In the genomic region with DNA sequence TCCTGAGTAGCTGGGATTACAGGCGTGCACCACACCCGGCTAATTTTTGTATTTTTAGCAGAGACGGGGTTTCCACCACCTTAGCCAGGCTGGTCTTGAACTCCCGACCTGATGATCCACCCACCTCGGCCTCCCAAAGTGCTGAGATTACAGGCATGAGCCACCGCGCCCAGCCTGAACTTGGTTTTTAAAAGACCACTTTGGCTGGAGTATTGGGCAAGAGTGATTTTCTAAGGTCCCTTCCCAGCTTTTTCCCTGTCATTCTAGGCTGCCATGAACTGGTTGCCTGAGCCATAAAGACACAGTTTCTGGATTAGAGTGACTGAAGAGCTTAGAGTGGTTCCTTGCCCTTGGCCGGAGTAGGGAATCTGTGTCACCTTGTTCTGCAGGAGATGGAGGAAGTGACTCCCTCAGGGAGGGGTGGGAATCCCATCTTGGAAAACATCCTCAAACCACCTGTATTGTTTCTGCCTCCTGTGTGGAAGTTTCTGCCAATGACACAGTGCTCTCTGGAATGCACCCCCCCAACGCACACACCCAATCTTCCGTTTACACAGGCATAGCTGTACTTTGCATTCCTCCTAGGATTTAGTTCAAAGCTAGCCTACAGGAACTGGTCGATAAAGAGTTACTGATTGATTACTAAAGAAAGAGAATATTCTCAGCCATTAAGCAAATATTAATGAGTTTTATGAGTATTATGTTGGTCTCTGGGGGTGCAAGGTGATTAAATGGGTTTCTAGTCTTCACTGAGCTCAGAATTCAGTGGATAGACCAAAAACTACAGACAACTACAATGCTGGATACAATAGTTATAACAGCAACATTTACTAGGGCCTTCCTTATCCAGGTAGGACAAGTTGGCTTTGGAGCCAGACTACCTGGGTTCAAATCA, we compare ENCODE assay signal across 1 cellular context.
TF ChIP-seq lines count a peak whose summit lies in the region.

No MANE protein-coding gene starts in this region.

TF ChIP-seq in HepG2, 621 proteins besides CTCF, POLR2A, EP300 and RAD21 (continued from another document and continues in another):
- TF ChIP-seq, protein P1, sequence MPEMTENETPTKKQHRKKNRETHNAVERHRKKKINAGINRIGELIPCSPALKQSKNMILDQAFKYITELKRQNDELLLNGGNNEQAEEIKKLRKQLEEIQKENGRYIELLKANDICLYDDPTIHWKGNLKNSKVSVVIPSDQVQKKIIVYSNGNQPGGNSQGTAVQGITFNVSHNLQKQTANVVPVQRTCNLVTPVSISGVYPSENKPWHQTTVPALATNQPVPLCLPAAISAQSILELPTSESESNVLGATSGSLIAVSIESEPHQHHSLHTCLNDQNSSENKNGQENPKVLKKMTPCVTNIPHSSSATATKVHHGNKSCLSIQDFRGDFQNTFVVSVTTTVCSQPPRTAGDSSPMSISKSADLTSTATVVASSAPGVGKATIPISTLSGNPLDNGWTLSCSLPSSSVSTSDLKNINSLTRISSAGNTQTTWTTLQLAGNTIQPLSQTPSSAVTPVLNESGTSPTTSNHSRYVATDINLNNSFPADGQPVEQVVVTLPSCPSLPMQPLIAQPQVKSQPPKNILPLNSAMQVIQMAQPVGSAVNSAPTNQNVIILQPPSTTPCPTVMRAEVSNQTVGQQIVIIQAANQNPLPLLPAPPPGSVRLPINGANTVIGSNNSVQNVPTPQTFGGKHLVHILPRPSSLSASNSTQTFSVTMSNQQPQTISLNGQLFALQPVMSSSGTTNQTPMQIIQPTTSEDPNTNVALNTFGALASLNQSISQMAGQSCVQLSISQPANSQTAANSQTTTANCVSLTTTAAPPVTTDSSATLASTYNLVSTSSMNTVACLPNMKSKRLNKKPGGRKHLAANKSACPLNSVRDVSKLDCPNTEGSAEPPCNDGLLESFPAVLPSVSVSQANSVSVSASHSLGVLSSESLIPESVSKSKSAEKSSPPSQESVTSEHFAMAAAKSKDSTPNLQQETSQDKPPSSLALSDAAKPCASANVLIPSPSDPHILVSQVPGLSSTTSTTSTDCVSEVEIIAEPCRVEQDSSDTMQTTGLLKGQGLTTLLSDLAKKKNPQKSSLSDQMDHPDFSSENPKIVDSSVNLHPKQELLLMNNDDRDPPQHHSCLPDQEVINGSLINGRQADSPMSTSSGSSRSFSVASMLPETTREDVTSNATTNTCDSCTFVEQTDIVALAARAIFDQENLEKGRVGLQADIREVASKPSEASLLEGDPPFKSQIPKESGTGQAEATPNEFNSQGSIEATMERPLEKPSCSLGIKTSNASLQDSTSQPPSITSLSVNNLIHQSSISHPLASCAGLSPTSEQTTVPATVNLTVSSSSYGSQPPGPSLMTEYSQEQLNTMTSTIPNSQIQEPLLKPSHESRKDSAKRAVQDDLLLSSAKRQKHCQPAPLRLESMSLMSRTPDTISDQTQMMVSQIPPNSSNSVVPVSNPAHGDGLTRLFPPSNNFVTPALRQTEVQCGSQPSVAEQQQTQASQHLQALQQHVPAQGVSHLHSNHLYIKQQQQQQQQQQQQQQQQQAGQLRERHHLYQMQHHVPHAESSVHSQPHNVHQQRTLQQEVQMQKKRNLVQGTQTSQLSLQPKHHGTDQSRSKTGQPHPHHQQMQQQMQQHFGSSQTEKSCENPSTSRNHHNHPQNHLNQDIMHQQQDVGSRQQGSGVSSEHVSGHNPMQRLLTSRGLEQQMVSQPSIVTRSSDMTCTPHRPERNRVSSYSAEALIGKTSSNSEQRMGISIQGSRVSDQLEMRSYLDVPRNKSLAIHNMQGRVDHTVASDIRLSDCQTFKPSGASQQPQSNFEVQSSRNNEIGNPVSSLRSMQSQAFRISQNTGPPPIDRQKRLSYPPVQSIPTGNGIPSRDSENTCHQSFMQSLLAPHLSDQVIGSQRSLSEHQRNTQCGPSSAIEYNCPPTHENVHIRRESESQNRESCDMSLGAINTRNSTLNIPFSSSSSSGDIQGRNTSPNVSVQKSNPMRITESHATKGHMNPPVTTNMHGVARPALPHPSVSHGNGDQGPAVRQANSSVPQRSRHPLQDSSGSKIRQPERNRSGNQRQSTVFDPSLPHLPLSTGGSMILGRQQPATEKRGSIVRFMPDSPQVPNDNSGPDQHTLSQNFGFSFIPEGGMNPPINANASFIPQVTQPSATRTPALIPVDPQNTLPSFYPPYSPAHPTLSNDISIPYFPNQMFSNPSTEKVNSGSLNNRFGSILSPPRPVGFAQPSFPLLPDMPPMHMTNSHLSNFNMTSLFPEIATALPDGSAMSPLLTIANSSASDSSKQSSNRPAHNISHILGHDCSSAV (CRISPR knock-in tag; IDR thresholded peaks at IDR 0.05; ENCODE audit: borderline replicate concordance), result 0 out of 2 replicates have a peak, but pooled peaks have one; percentile 75
- TF ChIP-seq KDM3A (CRISPR knock-in tag; IDR thresholded peaks at IDR 0.05; ENCODE audit: low read depth) (peak; percentile 99), DPF2 (CRISPR knock-in tag; IDR thresholded peaks at IDR 0.05; ENCODE audit: borderline replicate concordance, low read depth) (peak; percentile 100), ZNF33A (CRISPR knock-in tag; IDR thresholded peaks at IDR 0.05; ENCODE audit: borderline replicate concordance) (no peak), ZNF850 (CRISPR knock-in tag; conservative IDR thresholded peaks at IDR 0.05) (no peak), MATR3 (CRISPR knock-in tag; IDR thresholded peaks at IDR 0.05) (no peak), ZSCAN9 (CRISPR knock-in tag; IDR thresholded peaks at IDR 0.05; ENCODE audit: borderline replicate concordance) (peak; percentile 99), ZNF713 (CRISPR knock-in tag; IDR thresholded peaks at IDR 0.05) (peak; percentile 71; the same call in 1 of the 2 replicates), KMT2B (CRISPR knock-in tag; IDR thresholded peaks at IDR 0.05) (peak; percentile 76), ZNF883 (CRISPR knock-in tag; IDR thresholded peaks at IDR 0.05; ENCODE audit: not compliant biosample characterization) (peak; percentile 69), FLYWCH1 (CRISPR knock-in tag; IDR thresholded peaks at IDR 0.05) (no peak), GFI1 (CRISPR knock-in tag; IDR thresholded peaks at IDR 0.05; ENCODE audit: borderline replicate concordance) (peak; percentile 98), SETDB1 (CRISPR knock-in tag; IDR thresholded peaks at IDR 0.05; ENCODE audit: borderline replicate concordance) (no peak), ZNF160 (CRISPR knock-in tag; IDR thresholded peaks at IDR 0.05) (peak; percentile 95), CHD4 (IDR thresholded peaks at IDR 0.05; ENCODE audit: borderline replicate concordance, low read length) (0 out of 2 replicates have a peak, but pooled peaks have one; percentile 61), ARHGAP35 (CRISPR knock-in tag; IDR thresholded peaks at IDR 0.05; ENCODE audit: borderline replicate concordance) (peak; percentile 95; the same call in 1 of the 2 replicates), TARDBP (CRISPR knock-in tag; IDR thresholded peaks at IDR 0.05) (peak; percentile 100), ZNF513 (CRISPR knock-in tag; conservative IDR thresholded peaks at IDR 0.05) (no peak), KAT7 (CRISPR knock-in tag; IDR thresholded peaks at IDR 0.05; ENCODE audit: borderline replicate concordance) (peak; percentile 94), CCDC6 (CRISPR knock-in tag; IDR thresholded peaks at IDR 0.05) (peak; percentile 99), ZNF260 (CRISPR knock-in tag; IDR thresholded peaks at IDR 0.05; ENCODE audit: borderline replicate concordance, low read depth) (no peak), HOXA9 (CRISPR knock-in tag; IDR thresholded peaks at IDR 0.05; ENCODE audit: borderline replicate concordance) (0 out of 2 replicates have a peak, but pooled peaks have one; percentile 64), ZNF496 (CRISPR knock-in tag; IDR thresholded peaks at IDR 0.05; ENCODE audit: insufficient replicate concordance) (no peak), RBFOX2 (IDR thresholded peaks at IDR 0.05; ENCODE audit: low read depth, low read length) (peak; percentile 4; the same call in 1 of the 2 replicates), ZBTB39 (CRISPR knock-in tag; IDR thresholded peaks at IDR 0.05) (peak; percentile 99), HMGA1 (CRISPR knock-in tag; conservative IDR thresholded peaks at IDR 0.05) (no peak), MZF1 (CRISPR knock-in tag; IDR thresholded peaks at IDR 0.05; ENCODE audit: borderline replicate concordance) (no peak), PHF5A (CRISPR knock-in tag; IDR thresholded peaks at IDR 0.05; ENCODE audit: low read depth, unreplicated experiment) (peak; percentile 99), NFKB2 (CRISPR knock-in tag; IDR thresholded peaks at IDR 0.05; ENCODE audit: borderline replicate concordance) (no peak), MEIS2 (CRISPR knock-in tag; IDR thresholded peaks at IDR 0.05) (peak; percentile 98), CCAR2 (optimal IDR thresholded peaks at IDR 0.05; ENCODE audit: low read depth, low read length) (peak; percentile 56)
- TF ChIP-seq, protein P2, sequence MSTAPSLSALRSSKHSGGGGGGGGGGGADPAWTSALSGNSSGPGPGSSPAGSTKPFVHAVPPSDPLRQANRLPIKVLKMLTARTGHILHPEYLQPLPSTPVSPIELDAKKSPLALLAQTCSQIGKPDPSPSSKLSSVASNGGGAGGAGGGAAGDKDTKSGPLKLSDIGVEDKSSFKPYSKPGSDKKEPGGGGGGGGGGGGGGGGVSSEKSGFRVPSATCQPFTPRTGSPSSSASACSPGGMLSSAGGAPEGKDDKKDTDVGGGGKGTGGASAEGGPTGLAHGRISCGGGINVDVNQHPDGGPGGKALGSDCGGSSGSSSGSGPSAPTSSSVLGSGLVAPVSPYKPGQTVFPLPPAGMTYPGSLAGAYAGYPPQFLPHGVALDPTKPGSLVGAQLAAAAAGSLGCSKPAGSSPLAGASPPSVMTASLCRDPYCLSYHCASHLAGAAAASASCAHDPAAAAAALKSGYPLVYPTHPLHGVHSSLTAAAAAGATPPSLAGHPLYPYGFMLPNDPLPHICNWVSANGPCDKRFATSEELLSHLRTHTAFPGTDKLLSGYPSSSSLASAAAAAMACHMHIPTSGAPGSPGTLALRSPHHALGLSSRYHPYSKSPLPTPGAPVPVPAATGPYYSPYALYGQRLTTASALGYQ (CRISPR knock-in tag; IDR thresholded peaks at IDR 0.05), result peak; percentile 100
- TF ChIP-seq, protein P3, sequence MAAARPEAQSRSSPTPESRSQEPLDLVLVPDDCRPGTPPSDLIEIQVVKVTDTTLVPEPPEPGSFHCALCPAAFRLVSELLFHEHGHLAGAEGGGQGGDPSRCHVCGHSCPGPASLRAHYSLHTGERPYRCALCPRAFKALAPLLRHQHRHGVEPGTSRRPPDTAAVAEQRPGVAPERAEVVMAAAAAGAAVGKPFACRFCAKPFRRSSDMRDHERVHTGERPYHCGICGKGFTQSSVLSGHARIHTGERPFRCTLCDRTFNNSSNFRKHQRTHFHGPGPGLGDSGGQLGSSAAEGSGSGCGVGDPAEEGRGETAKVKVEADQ (CRISPR knock-in tag; IDR thresholded peaks at IDR 0.05; ENCODE audit: borderline replicate concordance), result peak; percentile 98
- TF ChIP-seq, protein P4, sequence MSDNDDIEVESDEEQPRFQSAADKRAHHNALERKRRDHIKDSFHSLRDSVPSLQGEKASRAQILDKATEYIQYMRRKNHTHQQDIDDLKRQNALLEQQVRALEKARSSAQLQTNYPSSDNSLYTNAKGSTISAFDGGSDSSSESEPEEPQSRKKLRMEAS (IDR thresholded peaks at IDR 0.05), result peak; percentile 88
- TF ChIP-seq, protein P5, sequence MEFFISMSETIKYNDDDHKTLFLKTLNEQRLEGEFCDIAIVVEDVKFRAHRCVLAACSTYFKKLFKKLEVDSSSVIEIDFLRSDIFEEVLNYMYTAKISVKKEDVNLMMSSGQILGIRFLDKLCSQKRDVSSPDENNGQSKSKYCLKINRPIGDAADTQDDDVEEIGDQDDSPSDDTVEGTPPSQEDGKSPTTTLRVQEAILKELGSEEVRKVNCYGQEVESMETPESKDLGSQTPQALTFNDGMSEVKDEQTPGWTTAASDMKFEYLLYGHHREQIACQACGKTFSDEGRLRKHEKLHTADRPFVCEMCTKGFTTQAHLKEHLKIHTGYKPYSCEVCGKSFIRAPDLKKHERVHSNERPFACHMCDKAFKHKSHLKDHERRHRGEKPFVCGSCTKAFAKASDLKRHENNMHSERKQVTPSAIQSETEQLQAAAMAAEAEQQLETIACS (CRISPR knock-in tag; IDR thresholded peaks at IDR 0.05), result 0 out of 2 replicates have a peak, but pooled peaks have one; percentile 55
- TF ChIP-seq, protein P6, sequence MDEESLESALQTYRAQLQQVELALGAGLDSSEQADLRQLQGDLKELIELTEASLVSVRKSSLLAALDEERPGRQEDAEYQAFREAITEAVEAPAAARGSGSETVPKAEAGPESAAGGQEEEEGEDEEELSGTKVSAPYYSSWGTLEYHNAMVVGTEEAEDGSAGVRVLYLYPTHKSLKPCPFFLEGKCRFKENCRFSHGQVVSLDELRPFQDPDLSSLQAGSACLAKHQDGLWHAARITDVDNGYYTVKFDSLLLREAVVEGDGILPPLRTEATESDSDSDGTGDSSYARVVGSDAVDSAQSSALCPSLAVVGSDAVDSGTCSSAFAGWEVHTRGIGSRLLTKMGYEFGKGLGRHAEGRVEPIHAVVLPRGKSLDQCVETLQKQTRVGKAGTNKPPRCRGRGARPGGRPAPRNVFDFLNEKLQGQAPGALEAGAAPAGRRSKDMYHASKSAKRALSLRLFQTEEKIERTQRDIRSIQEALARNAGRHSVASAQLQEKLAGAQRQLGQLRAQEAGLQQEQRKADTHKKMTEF (CRISPR knock-in tag; IDR thresholded peaks at IDR 0.05), result peak; percentile 100
